In the genomic region with DNA sequence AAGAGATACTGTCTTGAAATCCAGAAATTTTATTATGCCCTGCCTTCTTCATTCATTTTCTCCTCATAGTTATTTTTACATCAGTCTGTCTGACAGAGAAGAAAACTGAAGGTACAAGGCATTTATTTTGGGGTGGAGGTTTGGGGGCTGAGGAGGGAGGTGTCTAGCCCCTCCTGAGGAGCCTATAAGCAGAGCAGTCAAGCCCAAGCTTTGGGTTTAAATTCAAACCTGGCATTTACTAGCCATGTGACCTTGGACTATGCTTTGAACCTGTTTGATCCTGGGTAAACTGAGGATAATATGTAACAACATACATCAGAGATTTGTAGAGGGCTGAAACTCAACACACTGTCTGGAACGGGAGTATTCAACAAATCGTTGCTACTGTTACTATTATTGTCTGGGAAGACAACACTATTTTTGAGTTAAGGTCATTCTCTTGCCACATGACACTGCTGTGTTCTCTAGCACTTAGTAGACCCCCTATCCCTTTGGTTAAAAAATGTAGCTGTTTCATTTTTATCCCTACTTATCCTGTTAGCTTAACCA, we compare ENCODE assay signal across 1 cellular context.
TF ChIP-seq lines count a peak whose summit lies in the region.

No MANE protein-coding gene starts in this region.

TF ChIP-seq in liver, 16 proteins besides CTCF, POLR2A, EP300 and RAD21 (continued from another document):
- no peak for TF ChIP-seq TAF1 (conservative IDR thresholded peaks at IDR 0.05)
- no peak for TF ChIP-seq FOXA1 (IDR thresholded peaks at IDR 0.05)
- TF ChIP-seq, protein P1, sequence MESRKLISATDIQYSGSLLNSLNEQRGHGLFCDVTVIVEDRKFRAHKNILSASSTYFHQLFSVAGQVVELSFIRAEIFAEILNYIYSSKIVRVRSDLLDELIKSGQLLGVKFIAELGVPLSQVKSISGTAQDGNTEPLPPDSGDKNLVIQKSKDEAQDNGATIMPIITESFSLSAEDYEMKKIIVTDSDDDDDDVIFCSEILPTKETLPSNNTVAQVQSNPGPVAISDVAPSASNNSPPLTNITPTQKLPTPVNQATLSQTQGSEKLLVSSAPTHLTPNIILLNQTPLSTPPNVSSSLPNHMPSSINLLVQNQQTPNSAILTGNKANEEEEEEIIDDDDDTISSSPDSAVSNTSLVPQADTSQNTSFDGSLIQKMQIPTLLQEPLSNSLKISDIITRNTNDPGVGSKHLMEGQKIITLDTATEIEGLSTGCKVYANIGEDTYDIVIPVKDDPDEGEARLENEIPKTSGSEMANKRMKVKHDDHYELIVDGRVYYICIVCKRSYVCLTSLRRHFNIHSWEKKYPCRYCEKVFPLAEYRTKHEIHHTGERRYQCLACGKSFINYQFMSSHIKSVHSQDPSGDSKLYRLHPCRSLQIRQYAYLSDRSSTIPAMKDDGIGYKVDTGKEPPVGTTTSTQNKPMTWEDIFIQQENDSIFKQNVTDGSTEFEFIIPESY (IDR thresholded peaks at IDR 0.05), result no peak
- no peak for TF ChIP-seq YY1 (IDR thresholded peaks at IDR 0.05)
- no peak for TF ChIP-seq HNF4G (IDR thresholded peaks at IDR 0.05)
- TF ChIP-seq RXRA (IDR thresholded peaks at IDR 0.05), result no peak
